8 cellular contexts compared by ENCODE assay signal in genomic region chr22:49701380-49702067, GRCh38.
DNase-seq lines count a peak whose midpoint lies in the region; ATAC-seq and TF ChIP-seq lines count a peak whose summit lies in the region.

No MANE protein-coding gene starts in this region.

- peak in 8 of 9 donors; percentile 15 to 47 (median 38) for TF ChIP-seq CTCF in heart right ventricle (IDR thresholded peaks at IDR 0.05)
- peak; percentile 21 to 35 (median 30) for TF ChIP-seq CTCF in Peyer's patch (IDR thresholded peaks at IDR 0.05)

- H3K9me3 ChIP-seq in heart right ventricle = peaks cover 0 to 33% (median 23%) of the 10 kb centered on the region in 11 donors
- H3K9me3 ChIP-seq in Peyer's patch = peaks cover 0 to 8% (median 4%) of the 10 kb centered on the region in 4 donors

- no peak overlapping the region for H3K27ac ChIP-seq in heart right ventricle
- no peak overlapping the region for H3K27ac ChIP-seq in Peyer's patch

- no peak for TF ChIP-seq POLR2A in Peyer's patch (IDR thresholded peaks at IDR 0.05)

- intact Hi-C loops in heart right ventricle (cut with DNase I) = no loop called here
- intact Hi-C loops in left cardiac atrium (cut with DNase I) = no loop called here

- 71 to 79% methylated on average over 6 of the region's 6 CpGs for WGBS in heart right ventricle, 2 donors

- peaks cover 14 to 45% (median 35%) of the 10 kb centered on the region in 7 donors for H3K27me3 ChIP-seq in heart right ventricle
- no peaks in the 10 kb centered on the region for H3K27me3 ChIP-seq in Peyer's patch

- H3K36me3 ChIP-seq in heart right ventricle (no peaks in the 10 kb centered on the region), Peyer's patch (no peaks in the 10 kb centered on the region)

- H3K4me1 ChIP-seq in heart right ventricle (no peaks in the 10 kb centered on the region), Peyer's patch (no peaks in the 10 kb centered on the region)

- DNase-seq in heart right ventricle (no peak), left cardiac atrium (no peak), Peyer's patch (no peak), germinal center (ENCODE audit: low spot score) (peak; percentile 35), AG20443 (ENCODE audit: low spot score) (no peak), NCI-H69 (lab: John Stamatoyannopoulos, UW) (no peak), DMS79 (lab: John Stamatoyannopoulos, UW) (no peak)

- no peak overlapping the region for H3K4me3 ChIP-seq in heart right ventricle
- H3K4me3 ChIP-seq in Peyer's patch = no peak overlapping the region

- ATAC-seq in heart right ventricle (no peak), left cardiac atrium (no peak), HG03565 (IDR thresholded peaks at IDR 0.05; ENCODE audit: unreplicated experiment) (no peak)
